In the genomic region with DNA sequence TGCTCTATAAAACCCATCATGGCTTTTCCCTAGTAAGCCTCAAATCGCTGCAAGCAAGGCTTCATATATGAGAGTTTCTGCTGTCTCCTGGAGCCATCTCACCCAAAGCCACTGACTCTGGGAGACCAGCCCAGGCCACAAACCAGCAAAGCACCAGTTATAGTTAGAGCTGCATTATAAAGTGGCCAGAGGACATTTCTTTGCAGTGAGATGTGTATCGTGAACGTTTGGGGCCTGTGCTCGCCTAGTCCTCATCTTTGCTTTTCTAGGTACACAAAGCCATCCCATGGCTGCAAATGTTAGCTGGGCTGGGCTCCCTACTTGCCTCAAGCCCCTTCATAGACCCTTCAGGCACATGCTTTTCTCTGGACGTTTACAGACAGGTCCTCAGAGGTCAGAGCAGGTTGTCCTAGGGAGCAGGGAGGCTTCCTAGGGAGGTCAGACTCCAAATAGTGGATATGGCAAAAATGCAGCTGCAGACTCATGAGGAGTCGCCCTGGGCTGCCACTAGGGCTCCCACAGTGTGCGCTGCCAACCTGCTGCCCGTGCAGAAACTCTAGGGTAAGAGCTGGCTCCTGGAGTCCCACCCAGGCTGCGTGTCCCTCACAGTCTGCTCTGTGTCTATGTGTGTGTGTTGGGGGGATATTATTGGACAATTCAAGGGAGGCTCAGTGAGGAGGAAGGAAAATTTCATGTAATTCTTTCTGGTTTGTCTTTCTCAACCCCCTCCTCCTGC, we compare ENCODE assay signal across 12 cellular contexts.
DNase-seq lines count a peak whose midpoint lies in the region; ATAC-seq and TF ChIP-seq lines count a peak whose summit lies in the region.
"Had no signal": no experiment of that assay in that cellular context is flagged by ENCODE, and none has a peak within 500 bp of the region (broad histone marks: within the 10 kb centered on the region; RNA-seq: fewer than 3 reads in every experiment).

No MANE protein-coding gene starts in this region.

- POLR2A ChIA-PET in activated CD4-positive, alpha-beta memory T cell treated with anti-CD3 and anti-CD28 coated beads, Interleukin-2, amount 10 ng/mL, durations not matched to agents 7 days and 5 days (lab: Charles Lee) = no interaction called here

- TF ChIP-seq CTCF in foreskin keratinocyte (conservative IDR thresholded peaks at IDR 0.05) = no peak

- ATAC-seq in GM18499 (IDR thresholded peaks at IDR 0.05; ENCODE audit: insufficient read depth, unreplicated experiment) (peak; percentile 28), GM21447 (IDR thresholded peaks at IDR 0.05; ENCODE audit: unreplicated experiment) (peak; percentile 37), HG03342 (IDR thresholded peaks at IDR 0.05; ENCODE audit: unreplicated experiment) (peak; percentile 7), foreskin keratinocyte (peak; percentile 34), left ventricle myocardium superior (no peak)

- H3K4me1 ChIP-seq in foreskin keratinocyte = no peaks in the 10 kb centered on the region

- H3K27ac Mint-ChIP-seq in activated CD4-positive, alpha-beta memory T cell treated with anti-CD3 and anti-CD28 coated beads, Interleukin-2, amount 10 ng/mL, durations not matched to agents 7 days and 5 days = no peak overlapping the region
- H3K27ac Mint-ChIP-seq: T-helper 1 cell treated with Interleukin-12 subunit alpha and Interleukin-12 subunit beta and Interleukin-4 antibody, amounts not matched to agents 30 μg/mL and 1 μg/mL, for 36 hours had no signal

- H3K27ac ChIP-seq in foreskin keratinocyte = no peak overlapping the region
- H3K27ac ChIP-seq: cardiac muscle cell, thoracic aorta had no signal

- H3K4me3 Mint-ChIP-seq in activated CD4-positive, alpha-beta memory T cell treated with anti-CD3 and anti-CD28 coated beads, Interleukin-2, amount 10 ng/mL, durations not matched to agents 7 days and 5 days = no peak overlapping the region
- H3K4me3 Mint-ChIP-seq: T-helper 1 cell treated with Interleukin-12 subunit alpha and Interleukin-12 subunit beta and Interleukin-4 antibody, amounts not matched to agents 30 μg/mL and 1 μg/mL, for 36 hours had no signal

- H3K4me1 Mint-ChIP-seq in activated CD4-positive, alpha-beta memory T cell treated with anti-CD3 and anti-CD28 coated beads, Interleukin-2, amount 10 ng/mL, durations not matched to agents 7 days and 5 days = no peaks in the 10 kb centered on the region

- no peaks in the 10 kb centered on the region for H3K36me3 Mint-ChIP-seq in activated CD4-positive, alpha-beta memory T cell treated with anti-CD3 and anti-CD28 coated beads, Interleukin-2, amount 10 ng/mL, durations not matched to agents 7 days and 5 days (ENCODE audit: low read depth)

- DNase-seq in foreskin keratinocyte (no peak), left ventricle myocardium superior (no peak), SW 1271 (lab: John Stamatoyannopoulos, UW) (no peak), NCI-H2196 (lab: John Stamatoyannopoulos, UW; ENCODE audit: unreplicated experiment) (no peak)
- DNase-seq in activated CD4-positive, alpha-beta memory T cell treated with anti-CD3 and anti-CD28 coated beads, Interleukin-2, amount 10 ng/mL, durations not matched to agents 7 days and 5 days = no peak
- DNase-seq: kidney had no signal

- peaks cover 2% of the 10 kb centered on the region for H3K27me3 Mint-ChIP-seq in activated CD4-positive, alpha-beta memory T cell treated with anti-CD3 and anti-CD28 coated beads, Interleukin-2, amount 10 ng/mL, durations not matched to agents 7 days and 5 days

- CTCF ChIA-PET in activated CD4-positive, alpha-beta memory T cell treated with anti-CD3 and anti-CD28 coated beads, Interleukin-2, amount 10 ng/mL, durations not matched to agents 7 days and 5 days (lab: Charles Lee) = interaction anchor here (1.0 to 1.4 kb wide), 2 partner anchors 48 to 85 kb away, joined by 3 read pairs; no protein-coding TSS in a partner anchor

- no peaks in the 10 kb centered on the region for H3K27me3 ChIP-seq in foreskin keratinocyte
- H3K27me3 ChIP-seq: cardiac muscle cell had no signal

- no peaks in the 10 kb centered on the region for H3K9me3 Mint-ChIP-seq in activated CD4-positive, alpha-beta memory T cell treated with anti-CD3 and anti-CD28 coated beads, Interleukin-2, amount 10 ng/mL, durations not matched to agents 7 days and 5 days
- H3K9me3 Mint-ChIP-seq: T-helper 1 cell treated with Interleukin-12 subunit alpha and Interleukin-12 subunit beta and Interleukin-4 antibody, amounts not matched to agents 30 μg/mL and 1 μg/mL, for 36 hours had no signal

- intact Hi-C loops in left ventricle myocardium superior (cut with micrococcal nuclease) = no loop called here
